ENCODE assay signal across 13 cellular contexts in the genomic region with DNA sequence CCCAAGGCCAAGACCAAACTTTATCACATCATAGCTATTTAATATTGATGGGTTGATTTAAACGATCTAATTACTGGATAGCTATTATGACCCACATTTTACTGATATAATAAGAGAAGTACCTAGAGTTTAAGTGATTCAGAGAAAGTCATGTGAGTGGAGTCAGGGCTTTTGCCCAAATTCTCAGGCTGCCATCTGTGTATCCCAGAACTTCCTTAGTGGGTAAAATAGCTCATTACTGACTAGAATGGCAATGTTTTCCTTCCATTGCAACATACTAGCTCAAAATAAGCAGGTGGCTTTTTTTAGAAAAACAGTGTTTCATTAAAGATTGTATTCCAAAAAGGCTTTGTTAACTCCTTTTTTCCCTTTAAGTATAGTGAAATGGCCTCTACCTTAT.
"Had no signal": no experiment of that assay in that cellular context is flagged by ENCODE, and none has a peak within 500 bp of the region (broad histone marks: within the 10 kb centered on the region; RNA-seq: fewer than 3 reads in every experiment).

No MANE protein-coding gene starts in this region.

- FAIRE-seq: frontal cortex had no signal

- H3K27ac Mint-ChIP-seq: activated naive CD4-positive, alpha-beta T cell treated with anti-CD3 and anti-CD28 coated beads, Interleukin-2, amount 50 U/mL, for 72 hours; memory B cell; WTC11 had no signal

- H3K4me1 ChIP-seq: breast epithelium had no signal

- H3K4me3 Mint-ChIP-seq: memory B cell, WTC11 had no signal

- H3K4me3 ChIP-seq: breast epithelium, heart left ventricle had no signal

- H3K9me3 Mint-ChIP-seq: activated naive CD4-positive, alpha-beta T cell treated with anti-CD3 and anti-CD28 coated beads, Interleukin-2, amount 50 U/mL, for 72 hours; memory B cell; WTC11 had no signal

- H3K27me3 Mint-ChIP-seq: memory B cell had no signal

- H3K36me3 Mint-ChIP-seq: activated naive CD4-positive, alpha-beta T cell treated with anti-CD3 and anti-CD28 coated beads, Interleukin-2, amount 50 U/mL, for 72 hours; memory B cell; WTC11 had no signal

- H3K4me1 Mint-ChIP-seq: memory B cell, WTC11 had no signal

- H3K27ac ChIP-seq: breast epithelium, heart left ventricle had no signal

- H3K27me3 ChIP-seq: breast epithelium, heart left ventricle had no signal

- H3K9me3 ChIP-seq: breast epithelium, heart left ventricle had no signal

- DNase-seq: activated CD4-positive, alpha-beta T cell treated with anti-CD3 and anti-CD28 coated beads, Interleukin-2, amount 10 ng/mL, durations not matched to agents 24 days and 14 days; activated effector memory CD4-positive, alpha-beta T cell treated with Interleukin-2 at 50 U/mL for 16 hours; activated T-cell treated with anti-CD3 and anti-CD28 coated beads for 4 hours; amniotic stem cell; heart left ventricle; stimulated activated CD4-positive, alpha-beta T cell treated with anti-CD3 and anti-CD28 coated beads, Interleukin-2, amount 100 ng/mL, for 48 hours; stimulated activated naive CD4-positive, alpha-beta T cell treated with Interleukin-2 at 50 U/mL for 16 hours had no signal

- H3K36me3 ChIP-seq: breast epithelium, heart left ventricle had no signal

- ATAC-seq: esophagus mucosa, heart left ventricle, WTC11 had no signal
